ENCODE assay signal across 8 cellular contexts in the genomic region with DNA sequence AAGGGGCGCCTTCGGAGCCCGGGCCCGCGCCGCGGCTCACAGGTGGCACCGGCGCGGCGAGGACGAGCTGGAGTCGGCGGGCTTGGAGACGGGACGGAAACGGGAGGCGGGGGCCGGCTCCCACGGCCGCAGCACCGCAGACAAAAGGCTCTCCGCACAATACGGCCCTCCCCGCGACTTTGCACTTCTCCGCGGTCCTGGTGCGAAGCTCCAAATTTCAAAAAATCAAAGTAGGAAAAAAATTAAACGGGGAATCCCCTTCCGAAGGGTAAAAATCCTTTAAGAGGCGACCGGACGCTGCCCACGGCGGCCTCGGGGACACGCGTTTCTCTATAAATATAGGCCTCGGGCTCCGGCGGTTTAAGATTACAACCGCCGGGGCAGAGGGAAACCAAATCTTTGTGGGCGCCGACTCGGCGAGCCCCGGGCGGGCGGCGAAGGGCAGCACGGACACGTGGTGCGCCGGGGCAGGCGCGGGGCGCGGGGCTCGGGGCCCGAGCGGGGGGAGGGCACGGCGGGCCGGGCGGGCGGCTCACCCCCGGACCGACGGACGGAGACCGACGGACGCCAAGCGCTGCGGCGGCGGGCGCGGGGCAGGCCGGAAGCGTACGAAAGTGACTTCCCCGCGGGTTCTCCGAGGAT. TPM values are rescaled to one million over a fixed set of nuclear protein-coding genes. Genes with fewer than 3 reads are reported as not detected.
DNase-seq lines count a peak whose midpoint lies in the region; ATAC-seq and TF ChIP-seq lines count a peak whose summit lies in the region.

No MANE protein-coding gene starts in this region.

- DNase-seq in AG04449 (ENCODE audit: low read depth, low spot score) (no peak), T-cell (peak in 21 of 34 experiments; percentile 2 to 40 (median 12)), cardiac fibroblast (ENCODE audit: low read depth in 2 of 2) (peak; percentile 9 to 22), kidney tubule cell (ENCODE audit: low spot score) (peak; percentile 18), HK-2 (ENCODE audit: unreplicated experiment) (no peak)
- DNase-seq in stimulated activated CD4-positive, alpha-beta T cell treated with anti-CD3 and anti-CD28 coated beads, Interleukin-4, amount 100 ng/mL, for 4 hours: peak; percentile 17 to 19

- CTCF ChIA-PET in AG04449 (lab: Yijun Ruan, JAX): interaction anchor here (0.8 to 8.0 kb wide), 17 partner anchors 8 to 142 kb away, joined by 3 to 58 read pairs (median 4); no protein-coding TSS in a partner anchor
- CTCF ChIA-PET in T-cell (lab: Charles Lee): interaction anchor here (0.6 to 0.8 kb wide), 3 partner anchors 8 to 221 kb away, joined by 3 to 8 read pairs (median 3); no protein-coding TSS in a partner anchor

- peak; percentile 48 for ATAC-seq in GM18909 (IDR thresholded peaks at IDR 0.05; ENCODE audit: poor library complexity, unreplicated experiment)
- ATAC-seq in HG03139 (IDR thresholded peaks at IDR 0.05; ENCODE audit: unreplicated experiment): peak; percentile 34
- ATAC-seq in T-cell (replicated peaks in 1 of 4): peak; percentile 22 to 35 (median 32)

- H3K36me3 Mint-ChIP-seq in T-cell: peaks cover 9% of the 10 kb centered on the region

- TF ChIP-seq CTCF in AG04449 (IDR thresholded peaks at IDR 0.05; ENCODE audit: insufficient read depth, low read length, missing control alignments): no peak
- no peak for TF ChIP-seq CTCF in cardiac fibroblast (IDR thresholded peaks at IDR 0.05; ENCODE audit: low read depth, low read length)

- H3K4me3 Mint-ChIP-seq in T-cell: peak overlapping the region; percentile 83 to 89 (median 88)

- H3K27me3 Mint-ChIP-seq in T-cell: no peaks in the 10 kb centered on the region

- POLR2A ChIA-PET in AG04449 (lab: Yijun Ruan, JAX) (interaction anchor here (0.6 to 1.2 kb wide), 7 partner anchors 9 to 1768 kb away, joined by 3 to 6 read pairs (median 3); a partner anchor contains a TSS), T-cell (lab: Charles Lee) (interaction anchor here (0.6 to 0.9 kb wide), 2 partner anchors 24 to 162 kb away, joined by 6 to 12 read pairs; a partner anchor contains a TSS)

- H3K4me3 ChIP-seq in AG04449 (ENCODE audit: low read depth, low read length): peak overlapping the region; percentile 78
- peak overlapping the region; percentile 79 to 82 for H3K4me3 ChIP-seq in cardiac fibroblast (replicated peaks in 1 of 2; ENCODE audit: low read depth in 2 of 2, low read length in 2 of 2)

- H3K27ac Mint-ChIP-seq in T-cell: peak overlapping the region; percentile 82 to 86

- no peaks in the 10 kb centered on the region for H3K9me3 Mint-ChIP-seq in T-cell

- H3K4me1 Mint-ChIP-seq in T-cell: peaks cover 27 to 42% (median 41%) of the 10 kb centered on the region in 3 donors

RNA-seq across cellular contexts. Expression of a gene that starts 0.5 kb away (rescaled TPM):
- 100 to 1,000 TPM; 266 to 314 (median 276) TPM for total RNA-seq in T-cell

Comparison
In these comparisons a context has a peak if more than half of its experiments do, and no peak if none do; other contexts are left out.
1. DNase-seq: peak in T-cell (21 of 34), cardiac fibroblast (2 of 2), kidney tubule cell (single experiment) and stimulated activated CD4-positive, alpha-beta T cell treated with anti-CD3 and anti-CD28 coated beads, Interleukin-4, amount 100 ng/mL, for 4 hours (2 of 2); none in AG04449 (single experiment) and HK-2 (single experiment).
2. Peak in every context shown above with its lines, with median percentiles within 50 percentile points of each other: ATAC-seq.